In the genomic region with DNA sequence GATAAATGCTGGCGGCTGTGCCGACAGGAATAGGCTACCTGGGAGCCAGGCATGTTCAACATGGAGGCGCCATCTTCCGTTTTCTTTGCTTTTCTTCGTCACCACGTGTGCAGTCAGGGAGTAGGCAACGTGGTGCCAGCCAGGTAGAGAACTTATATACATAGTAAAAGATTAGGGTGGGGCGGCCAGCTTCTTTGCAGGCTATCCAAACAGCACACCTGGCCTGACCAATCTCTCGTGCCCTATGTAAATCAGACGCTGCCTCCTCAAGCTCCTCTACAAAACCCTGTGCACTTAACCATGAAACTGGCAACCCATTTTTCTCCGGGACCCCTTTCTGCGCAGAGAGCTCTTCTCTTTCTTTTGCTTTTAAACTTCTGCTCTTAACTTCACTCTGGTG, we compare ENCODE assay signal across 23 cellular contexts. TPM values are rescaled to one million over a fixed set of nuclear protein-coding genes. Genes with fewer than 3 reads are reported as not detected.
A peak's percentile ranks its signal among the peaks of the same experiment; 100 is the strongest.
DNase-seq lines count a peak whose midpoint lies in the region; ATAC-seq and TF ChIP-seq lines count a peak whose summit lies in the region.
"Had no signal": no experiment of that assay in that cellular context is flagged by ENCODE, and none has a peak within 500 bp of the region (broad histone marks: within the 10 kb centered on the region; RNA-seq: fewer than 3 reads in every experiment).

No MANE protein-coding gene starts in this region.

- no peak overlapping the region for H3K4me3 ChIP-seq in epithelial cell of esophagus (ENCODE audit: low read length)

- DNase-seq in NCI-H526 treated with DMSO at 0.1 percent for 48 hours (lab: John Stamatoyannopoulos, UW) (peak; percentile 21), epithelial cell of esophagus (ENCODE audit: low read depth) (peak; percentile 29), progenitor cell of endocrine pancreas (ENCODE audit: low spot score, unreplicated experiment) (no peak), NCI-H2029 (lab: John Stamatoyannopoulos, UW) (no peak)
- no peak for DNase-seq in activated CD4-positive, alpha-beta T cell treated with anti-CD3 and anti-CD28 coated beads for 4 hours
- DNase-seq in activated naive CD4-positive, alpha-beta T cell treated with anti-CD3 and anti-CD28 coated beads, Interleukin-2, amount 10 ng/mL, durations not matched to agents 7 days and 5 days = no peak
- DNase-seq: activated CD4-positive, alpha-beta T cell treated with anti-CD3 and anti-CD28 coated beads, Interleukin-2, amount 10 ng/mL, durations not matched to agents 24 days and 14 days; AML-193; anterior cingulate cortex; COR-L47; hypothalamus; KG1; NCI-H1092; NCI-H226; stimulated activated CD4-positive, alpha-beta T cell treated with anti-CD3 and anti-CD28 coated beads, Interleukin-1b, Interleukin-23, amount 100 ng/mL, for 48 hours had no signal

- H3K4me3 Mint-ChIP-seq in progenitor cell of endocrine pancreas (ENCODE audit: low read depth) = peak overlapping the region; percentile 67
- H3K4me3 Mint-ChIP-seq in activated naive CD4-positive, alpha-beta T cell treated with anti-CD3 and anti-CD28 coated beads, Interleukin-2, amount 10 ng/mL, durations not matched to agents 7 days and 5 days = no peak overlapping the region
- H3K4me3 Mint-ChIP-seq: activated CD4-positive, alpha-beta T cell treated with anti-CD3 and anti-CD28 coated beads, Interleukin-2, amount 10 ng/mL, durations not matched to agents 24 days and 14 days had no signal

- H3K27ac Mint-ChIP-seq in progenitor cell of endocrine pancreas = peak overlapping the region; percentile 13
- no peak overlapping the region for H3K27ac Mint-ChIP-seq in activated naive CD4-positive, alpha-beta T cell treated with anti-CD3 and anti-CD28 coated beads, Interleukin-2, amount 10 ng/mL, durations not matched to agents 7 days and 5 days
- H3K27ac Mint-ChIP-seq: activated CD4-positive, alpha-beta T cell treated with anti-CD3 and anti-CD28 coated beads, Interleukin-2, amount 10 ng/mL, durations not matched to agents 24 days and 14 days had no signal

- H3K9me3 ChIP-seq in ES-I3 (ENCODE audit: control insufficient read depth, insufficient read depth, low read length) = no peaks in the 10 kb centered on the region

- TF ChIP-seq CTCF in epithelial cell of esophagus (IDR thresholded peaks at IDR 0.05; ENCODE audit: insufficient read depth, low read depth, low read length, missing control alignments) = no peak
- no peak for TF ChIP-seq CTCF in progenitor cell of endocrine pancreas (IDR thresholded peaks at IDR 0.05; ENCODE audit: unreplicated experiment)

- peaks cover 5% of the 10 kb centered on the region for H3K27me3 Mint-ChIP-seq in progenitor cell of endocrine pancreas
- H3K27me3 Mint-ChIP-seq in activated naive CD4-positive, alpha-beta T cell treated with anti-CD3 and anti-CD28 coated beads, Interleukin-2, amount 10 ng/mL, durations not matched to agents 7 days and 5 days = peaks cover 11% of the 10 kb centered on the region

- no peak for ATAC-seq in HG02571 (IDR thresholded peaks at IDR 0.05; ENCODE audit: unreplicated experiment)
- ATAC-seq: left lobe of liver, sciatic nerve had no signal

- CTCF ChIA-PET in activated naive CD4-positive, alpha-beta T cell treated with anti-CD3 and anti-CD28 coated beads, Interleukin-2, amount 10 ng/mL, durations not matched to agents 7 days and 5 days (lab: Charles Lee) = interaction anchor here (2.8 kb wide), 1 partner anchor 285 kb away, joined by 17 read pairs; no protein-coding TSS in a partner anchor

- no peaks in the 10 kb centered on the region for H3K9me3 Mint-ChIP-seq in progenitor cell of endocrine pancreas (ENCODE audit: low read depth)
- no peaks in the 10 kb centered on the region for H3K9me3 Mint-ChIP-seq in activated naive CD4-positive, alpha-beta T cell treated with anti-CD3 and anti-CD28 coated beads, Interleukin-2, amount 10 ng/mL, durations not matched to agents 7 days and 5 days
- H3K9me3 Mint-ChIP-seq: activated CD4-positive, alpha-beta T cell treated with anti-CD3 and anti-CD28 coated beads, Interleukin-2, amount 10 ng/mL, durations not matched to agents 24 days and 14 days had no signal

- peaks cover 5% of the 10 kb centered on the region for H3K4me1 Mint-ChIP-seq in progenitor cell of endocrine pancreas (ENCODE audit: low read depth)
- H3K4me1 Mint-ChIP-seq in activated naive CD4-positive, alpha-beta T cell treated with anti-CD3 and anti-CD28 coated beads, Interleukin-2, amount 10 ng/mL, durations not matched to agents 7 days and 5 days = peaks cover 19% of the 10 kb centered on the region

- H3K9ac ChIP-seq in ES-I3 (ENCODE audit: low read depth, low read length) = peak overlapping the region; percentile 35

- H3K36me3 Mint-ChIP-seq in progenitor cell of endocrine pancreas (ENCODE audit: insufficient read depth) = no peaks in the 10 kb centered on the region
- H3K36me3 Mint-ChIP-seq in activated naive CD4-positive, alpha-beta T cell treated with anti-CD3 and anti-CD28 coated beads, Interleukin-2, amount 10 ng/mL, durations not matched to agents 7 days and 5 days = no peaks in the 10 kb centered on the region

- H3K4me1 ChIP-seq in ES-I3 (ENCODE audit: insufficient read depth, low read length) = peaks cover 36% of the 10 kb centered on the region

- H3K36me3 ChIP-seq in ES-I3 (ENCODE audit: insufficient read depth, low read length) = no peaks in the 10 kb centered on the region

RNA-seq across cellular contexts. Expression of gene OR5K4, which starts 28.6 kb away (rescaled TPM):
- not detected in 2 replicates for total RNA-seq in progenitor cell of endocrine pancreas
- total RNA-seq: activated CD4-positive, alpha-beta T cell treated with anti-CD3 and anti-CD28 coated beads, Interleukin-2, amount 10 ng/mL, durations not matched to agents 24 days and 14 days; cerebellum; left lobe of liver; mucosa of gallbladder; OCI-LY7; sciatic nerve; subcutaneous adipose tissue had no signal

RNA-seq across cellular contexts. Expression of gene OR5H2, which starts 42.8 kb away (rescaled TPM):
- total RNA-seq in progenitor cell of endocrine pancreas = not detected in 2 replicates
- total RNA-seq: activated CD4-positive, alpha-beta T cell treated with anti-CD3 and anti-CD28 coated beads, Interleukin-2, amount 10 ng/mL, durations not matched to agents 24 days and 14 days; cerebellum; left lobe of liver; mucosa of gallbladder; OCI-LY7; sciatic nerve; subcutaneous adipose tissue had no signal

Comparison
In these comparisons a context has a peak if more than half of its experiments do, and no peak if none do; other contexts are left out.
1. DNase-seq: peak in NCI-H526 treated with DMSO at 0.1 percent for 48 hours (single experiment) and epithelial cell of esophagus (single experiment); none in progenitor cell of endocrine pancreas (single experiment), NCI-H2029 (single experiment), activated CD4-positive, alpha-beta T cell treated with anti-CD3 and anti-CD28 coated beads for 4 hours (0 of 2) and activated naive CD4-positive, alpha-beta T cell treated with anti-CD3 and anti-CD28 coated beads, Interleukin-2, amount 10 ng/mL, durations not matched to agents 7 days and 5 days (single experiment).